In the genomic region with DNA sequence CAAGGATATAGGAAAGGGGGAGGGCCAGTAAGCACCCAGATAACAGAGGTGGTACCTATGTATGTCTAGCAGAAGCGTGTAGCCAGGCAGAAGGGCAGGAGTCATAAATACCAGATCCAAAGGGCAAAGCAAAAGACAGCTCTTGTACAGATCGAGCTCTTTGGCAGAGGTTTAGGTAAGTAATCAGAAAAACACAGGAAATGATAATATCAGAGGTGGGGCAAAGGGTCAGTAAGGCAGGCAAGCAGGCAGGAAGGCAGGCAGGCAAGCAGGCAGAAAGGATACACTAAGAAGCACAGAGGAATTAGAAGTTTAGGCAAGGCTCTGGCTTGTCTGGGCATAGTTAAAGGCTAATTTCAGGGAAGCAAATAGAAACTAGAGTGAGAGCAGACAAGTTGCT, we compare ENCODE assay signal across 15 cellular contexts. TPM values are rescaled to one million over a fixed set of nuclear protein-coding genes. Genes with fewer than 3 reads are reported as not detected.
DNase-seq lines count a peak whose midpoint lies in the region; ATAC-seq and TF ChIP-seq lines count a peak whose summit lies in the region.
"Had no signal": no experiment of that assay in that cellular context is flagged by ENCODE, and none has a peak within 500 bp of the region (broad histone marks: within the 10 kb centered on the region; RNA-seq: fewer than 3 reads in every experiment).

No MANE protein-coding gene starts in this region.

- peak overlapping the region; percentile 8 for H3K27ac Mint-ChIP-seq in activated T-cell treated with anti-CD3 and anti-CD28 coated beads, Interleukin-2, amount 50 U/mL, for 24 hours
- H3K27ac Mint-ChIP-seq: activated naive CD4-positive, alpha-beta T cell treated with anti-CD3 and anti-CD28 coated beads, Interleukin-2, amount 50 U/mL, for 24 hours had no signal

- no peak for ATAC-seq in activated T-cell treated with anti-CD3 and anti-CD28 coated beads, Interleukin-2, amount 50 U/mL, for 4 hours
- ATAC-seq in left lobe of liver (peak; percentile 70), thoracic aorta (ENCODE audit: insufficient number of reproducible peaks, low FRiP score, low read depth) (no peak)
- ATAC-seq: stimulated activated naive CD8-positive, alpha-beta T cell treated with anti-CD3 and anti-CD28 coated beads, Interleukin-15, Interleukin-2, amounts not matched to agents 100 U/mL and 50 U/mL, for 24 hours had no signal

- no peaks in the 10 kb centered on the region for H3K27me3 ChIP-seq in thoracic aorta (replicated peaks; ENCODE audit: insufficient read depth)
- H3K27me3 ChIP-seq: ovary had no signal

- no peaks in the 10 kb centered on the region for H3K27me3 Mint-ChIP-seq in activated T-cell treated with anti-CD3 and anti-CD28 coated beads, Interleukin-2, amount 50 U/mL, for 24 hours
- H3K27me3 Mint-ChIP-seq in activated T-cell treated with anti-CD3 and anti-CD28 coated beads, Interleukin-2, amount 50 U/mL, for 4 hours (ENCODE audit: low read depth) = no peaks in the 10 kb centered on the region
- H3K27me3 Mint-ChIP-seq: activated naive CD4-positive, alpha-beta T cell treated with anti-CD3 and anti-CD28 coated beads, Interleukin-2, amount 50 U/mL, for 24 hours; central memory CD8-positive, alpha-beta T cell had no signal

- no peaks in the 10 kb centered on the region for H3K36me3 ChIP-seq in thoracic aorta
- H3K36me3 ChIP-seq: ovary had no signal

- peaks cover 81% of the 10 kb centered on the region for H3K36me3 Mint-ChIP-seq in activated T-cell treated with anti-CD3 and anti-CD28 coated beads, Interleukin-2, amount 50 U/mL, for 24 hours (ENCODE audit: low read depth)
- peaks cover 43% of the 10 kb centered on the region for H3K36me3 Mint-ChIP-seq in activated T-cell treated with anti-CD3 and anti-CD28 coated beads, Interleukin-2, amount 50 U/mL, for 4 hours (ENCODE audit: insufficient read depth)

- TF ChIP-seq CTCF in VCaP (conservative IDR thresholded peaks at IDR 0.05) (no peak), thoracic aorta (IDR thresholded peaks at IDR 0.05) (no peak)

- no peaks in the 10 kb centered on the region for H3K9me3 Mint-ChIP-seq in activated T-cell treated with anti-CD3 and anti-CD28 coated beads, Interleukin-2, amount 50 U/mL, for 24 hours
- no peaks in the 10 kb centered on the region for H3K9me3 Mint-ChIP-seq in activated T-cell treated with anti-CD3 and anti-CD28 coated beads, Interleukin-2, amount 50 U/mL, for 4 hours
- H3K9me3 Mint-ChIP-seq: activated naive CD4-positive, alpha-beta T cell treated with anti-CD3 and anti-CD28 coated beads, Interleukin-2, amount 50 U/mL, for 24 hours; central memory CD8-positive, alpha-beta T cell had no signal

- DNase-seq in activated T-cell treated with anti-CD3 and anti-CD28 coated beads, Interleukin-2, amount 50 U/mL, for 24 hours = no peak
- DNase-seq in activated T-cell treated with anti-CD3 and anti-CD28 coated beads, Interleukin-2, amount 50 U/mL, for 4 hours = no peak
- no peak for DNase-seq in left lobe of liver (ENCODE audit: low spot score)
- DNase-seq in thoracic aorta (ENCODE audit: low spot score) = no peak
- no peak for DNase-seq in DMS79 (lab: John Stamatoyannopoulos, UW)
- no peak for DNase-seq in DMS 273 (lab: John Stamatoyannopoulos, UW; ENCODE audit: unreplicated experiment)
- no peak for DNase-seq in activated gamma-delta T cell treated with Interleukin-2 at 50 U/mL for 16 hours
- DNase-seq: Caco-2; NCI-H1417; ovary; stimulated activated naive CD8-positive, alpha-beta T cell treated with anti-CD3 and anti-CD28 coated beads, Interleukin-15, Interleukin-2, amounts not matched to agents 100 U/mL and 50 U/mL, for 24 hours had no signal

- no peaks in the 10 kb centered on the region for H3K9me3 ChIP-seq in thoracic aorta
- H3K9me3 ChIP-seq: Caco-2, ovary had no signal

- H3K4me1 ChIP-seq in thoracic aorta (ENCODE audit: control insufficient read depth in 1 of 2, low read depth in 2 of 2) = peaks cover 21 to 38% of the 10 kb centered on the region in 2 donors
- H3K4me1 ChIP-seq: Caco-2 had no signal

- H3K4me1 Mint-ChIP-seq in activated T-cell treated with anti-CD3 and anti-CD28 coated beads, Interleukin-2, amount 50 U/mL, for 24 hours (ENCODE audit: low read depth) = no peaks in the 10 kb centered on the region
- H3K4me1 Mint-ChIP-seq in activated T-cell treated with anti-CD3 and anti-CD28 coated beads, Interleukin-2, amount 50 U/mL, for 4 hours (ENCODE audit: low read depth) = peaks cover 6% of the 10 kb centered on the region
- H3K4me1 Mint-ChIP-seq: activated naive CD4-positive, alpha-beta T cell treated with anti-CD3 and anti-CD28 coated beads, Interleukin-2, amount 50 U/mL, for 24 hours; central memory CD8-positive, alpha-beta T cell had no signal

- H3K27ac ChIP-seq in VCaP (peak overlapping the region; percentile 97), thoracic aorta (peak overlapping the region; percentile 77 to 96)
- H3K27ac ChIP-seq: KMS-11, ovary had no signal

- no peak overlapping the region for H3K4me3 Mint-ChIP-seq in activated T-cell treated with anti-CD3 and anti-CD28 coated beads, Interleukin-2, amount 50 U/mL, for 24 hours
- H3K4me3 Mint-ChIP-seq in activated T-cell treated with anti-CD3 and anti-CD28 coated beads, Interleukin-2, amount 50 U/mL, for 4 hours = no peak overlapping the region
- H3K4me3 Mint-ChIP-seq: activated naive CD4-positive, alpha-beta T cell treated with anti-CD3 and anti-CD28 coated beads, Interleukin-2, amount 50 U/mL, for 24 hours; central memory CD8-positive, alpha-beta T cell had no signal

- no peak overlapping the region for H3K4me3 ChIP-seq in thoracic aorta
- H3K4me3 ChIP-seq: ovary had no signal

RNA-seq across cellular contexts. Expression of a gene that starts 22.7 kb away (rescaled TPM):
- total RNA-seq in activated T-cell treated with anti-CD3 and anti-CD28 coated beads, Interleukin-2, amount 50 U/mL, for 4 hours = under 1 TPM in 2 of 3 donors, not detected in 1; 0.05 to 0.24 TPM
- total RNA-seq in left lobe of liver = not detected
- 1 to 10 TPM in 1 of 2 donors, under 1 TPM in 1; 0.68 to 1.3 TPM for total RNA-seq in thoracic aorta
